ENCODE assay signal across 10 cellular contexts in the genomic region with DNA sequence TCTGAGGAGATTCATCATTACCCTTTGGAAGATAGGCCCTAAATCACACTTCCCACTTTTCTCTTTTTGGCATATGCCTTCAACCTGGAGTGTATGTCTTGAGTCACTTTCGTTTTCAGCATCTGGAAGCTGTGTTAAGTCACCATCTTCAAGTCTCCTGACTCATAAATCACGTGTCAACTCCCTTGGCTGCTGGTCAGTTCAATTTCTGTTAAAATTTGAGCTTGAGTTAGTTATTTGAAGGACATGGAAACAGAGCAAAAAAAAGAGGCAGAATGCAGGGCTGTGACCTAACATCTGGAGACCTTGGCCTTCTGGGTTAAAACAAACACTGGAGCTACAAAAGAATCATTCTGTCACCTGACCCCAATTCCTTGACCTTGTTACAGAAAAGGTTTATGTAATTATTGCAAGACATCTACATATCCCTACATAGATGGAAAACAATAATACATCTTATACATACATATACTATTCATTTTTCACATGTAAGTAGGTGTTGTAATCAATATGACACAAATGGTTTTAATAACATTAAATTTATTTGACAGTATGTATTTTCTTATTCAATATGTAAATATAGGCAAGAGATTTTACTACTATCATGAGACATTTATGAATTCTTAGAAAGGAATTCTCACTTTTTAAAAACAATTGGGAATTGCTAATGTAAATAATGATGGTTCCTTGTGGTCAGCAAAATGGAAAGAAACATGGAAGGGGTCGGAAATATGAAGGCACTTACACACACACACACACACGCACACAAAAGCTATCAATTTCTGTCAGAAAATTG.
DNase-seq lines count a peak whose midpoint lies in the region; ATAC-seq, FAIRE-seq and TF ChIP-seq lines count a peak whose summit lies in the region.
"Had no signal": no experiment of that assay in that cellular context is flagged by ENCODE, and none has a peak within 500 bp of the region (broad histone marks: within the 10 kb centered on the region; RNA-seq: fewer than 3 reads in every experiment).

No MANE protein-coding gene starts in this region.

- peak; percentile 94 for FAIRE-seq in RCC 7860 (lab: Jason Lieb, UNC)

- peak; percentile 62 for DNase-seq in RCC 7860 (ENCODE audit: low spot score)
- peak; percentile 85 for DNase-seq in fibroblast of the conjunctiva (ENCODE audit: low read depth)
- DNase-seq in sciatic nerve (ENCODE audit: low spot score): no peak
- no peak for DNase-seq in NCI-H1694 treated with DMSO at 0.1 percent for 48 hours (lab: John Stamatoyannopoulos, UW)
- no peak for DNase-seq in colonic mucosa
- no peak for DNase-seq in activated CD4-positive, CD25-positive, alpha-beta regulatory T cell (lab: John Stamatoyannopoulos, UW)
- DNase-seq: activated naive CD8-positive, alpha-beta T cell treated with anti-CD3 and anti-CD28 coated beads for 36 hours; T1000 had no signal

- no peak overlapping the region for H3K27ac ChIP-seq in colonic mucosa

- TF ChIP-seq CTCF in colonic mucosa (IDR thresholded peaks at IDR 0.05): no peak

- no peak overlapping the region for H3K9ac ChIP-seq in colonic mucosa (ENCODE audit: low read depth in 2 of 2, low read length in 2 of 2)

- H3K36me3 ChIP-seq in colonic mucosa: no peaks in the 10 kb centered on the region

- H3K27me3 ChIP-seq in colonic mucosa: no peaks in the 10 kb centered on the region

- H3K4me3 ChIP-seq in colonic mucosa: no peak overlapping the region

- intact Hi-C loops in sciatic nerve (cut with DNase I): no loop called here
- intact Hi-C loops in colonic mucosa (cut with DNase I): no loop called here

- H3K4me1 ChIP-seq in colonic mucosa: no peaks in the 10 kb centered on the region

- peak; percentile 42 for ATAC-seq in GM18508 (IDR thresholded peaks at IDR 0.05; ENCODE audit: insufficient read depth, unreplicated experiment)
- peak; percentile 93 for ATAC-seq in sciatic nerve
- ATAC-seq in GM21529 (IDR thresholded peaks at IDR 0.05; ENCODE audit: unreplicated experiment): no peak

- H3K9me3 ChIP-seq in colonic mucosa: no peaks in the 10 kb centered on the region

Comparison
In these comparisons a context has a peak if more than half of its experiments do, and no peak if none do; other contexts are left out.
1. DNase-seq: peak in RCC 7860 (single experiment) and fibroblast of the conjunctiva (single experiment); none in sciatic nerve (single experiment), NCI-H1694 treated with DMSO at 0.1 percent for 48 hours (single experiment), colonic mucosa (single experiment) and activated CD4-positive, CD25-positive, alpha-beta regulatory T cell (0 of 4).